In genomic region chr17:40123811-40124114, GRCh38 we compare ENCODE assay signal across 8 cellular contexts. TPM values are rescaled to one million over a fixed set of nuclear protein-coding genes. Genes with fewer than 3 reads are reported as not detected.
A peak's percentile ranks its signal among the peaks of the same experiment; 100 is the strongest.
DNase-seq lines count a peak whose midpoint lies in the region; TF ChIP-seq lines count a peak whose summit lies in the region.

No MANE protein-coding gene starts in this region.

- peak overlapping the region; percentile 96 for H3K4me3 Mint-ChIP-seq in neural progenitor cell

- peaks cover 27% of the 10 kb centered on the region for H3K4me1 Mint-ChIP-seq in neural progenitor cell

- no peak for TF ChIP-seq CTCF in neural progenitor cell (IDR thresholded peaks at IDR 0.05)

- H3K9ac ChIP-seq in BLaER1: peak overlapping the region; percentile 99
- H3K9ac ChIP-seq in NT2/D1 (ENCODE audit: insufficient read length, low read depth): peak overlapping the region; percentile 77
- no peak overlapping the region for H3K9ac ChIP-seq in endocrine pancreas (ENCODE audit: control insufficient read depth, insufficient read depth, low read length)
- H3K9ac ChIP-seq in neural progenitor cell: peak overlapping the region; percentile 88

- peak overlapping the region; percentile 100 for H3K4me3 ChIP-seq in BLaER1
- peak overlapping the region; percentile 60 for H3K4me3 ChIP-seq in NT2/D1 (ENCODE audit: insufficient read length, low read depth)
- H3K4me3 ChIP-seq in endocrine pancreas (ENCODE audit: control insufficient read depth, insufficient read depth, low read length): peak overlapping the region; percentile 88
- peak overlapping the region; percentile 99 for H3K4me3 ChIP-seq in neural progenitor cell

- DNase-seq in NT2/D1 (ENCODE audit: low read depth, low spot score) (no peak), neural progenitor cell (ENCODE audit: low spot score) (no peak), Ammon's horn (ENCODE audit: low spot score) (no peak), NCI-H1417 treated with DMSO at 0.1 percent for 48 hours (lab: John Stamatoyannopoulos, UW) (no peak), 8988T (no peak)
- DNase-seq in stimulated activated CD4-positive, alpha-beta T cell treated with anti-CD3 and anti-CD28 coated beads, Interleukin-1b, Interleukin-23, amount 100 ng/mL, for 48 hours: no peak

- H3K36me3 Mint-ChIP-seq in neural progenitor cell: peaks cover 16% of the 10 kb centered on the region

- H3K27ac ChIP-seq in BLaER1 (peak overlapping the region; percentile 99; the same call in 1 of the 2 replicates), neural progenitor cell (no peak overlapping the region)

- H3K27ac Mint-ChIP-seq in neural progenitor cell: no peak overlapping the region

- no peak overlapping the region for H2AFZ ChIP-seq in neural progenitor cell (replicated peaks)

- no peaks in the 10 kb centered on the region for H3K9me3 ChIP-seq in BLaER1
- H3K9me3 ChIP-seq in NT2/D1 (ENCODE audit: insufficient read depth, low read length): no peaks in the 10 kb centered on the region
- H3K9me3 ChIP-seq in endocrine pancreas (ENCODE audit: control insufficient read depth, low read length): no peaks in the 10 kb centered on the region
- no peaks in the 10 kb centered on the region for H3K9me3 ChIP-seq in neural progenitor cell (ENCODE audit: low read depth)

- H3K4me1 ChIP-seq in BLaER1 (peaks cover 39% of the 10 kb centered on the region), NT2/D1 (ENCODE audit: insufficient read depth, insufficient read length) (peaks cover 3% of the 10 kb centered on the region), endocrine pancreas (ENCODE audit: control insufficient read depth, insufficient read depth, low read length) (peaks cover 9% of the 10 kb centered on the region), neural progenitor cell (peaks cover 22% of the 10 kb centered on the region)

- peaks cover 2% of the 10 kb centered on the region for H3K27me3 Mint-ChIP-seq in neural progenitor cell (ENCODE audit: insufficient read depth, low read depth)

- no peaks in the 10 kb centered on the region for H3K9me3 Mint-ChIP-seq in neural progenitor cell

- H4K20me1 ChIP-seq in BLaER1: peaks cover 47% of the 10 kb centered on the region
- H4K20me1 ChIP-seq in neural progenitor cell (ENCODE audit: low read depth): peaks cover 44% of the 10 kb centered on the region

- H3K4me2 ChIP-seq in BLaER1: peak overlapping the region; percentile 83
- H3K4me2 ChIP-seq in neural progenitor cell: peak overlapping the region; percentile 92

- no peaks in the 10 kb centered on the region for H3K27me3 ChIP-seq in BLaER1
- no peaks in the 10 kb centered on the region for H3K27me3 ChIP-seq in NT2/D1 (ENCODE audit: insufficient read depth, insufficient read length)
- H3K27me3 ChIP-seq in endocrine pancreas (ENCODE audit: control insufficient read depth, insufficient read depth, low read length): no peaks in the 10 kb centered on the region
- no peaks in the 10 kb centered on the region for H3K27me3 ChIP-seq in neural progenitor cell

- H3K79me2 ChIP-seq in neural progenitor cell (ENCODE audit: low read depth): peaks cover 94% of the 10 kb centered on the region

- peaks cover 37% of the 10 kb centered on the region for H3K36me3 ChIP-seq in BLaER1
- peaks cover 39% of the 10 kb centered on the region for H3K36me3 ChIP-seq in NT2/D1 (ENCODE audit: insufficient read depth, insufficient read length, low read length)
- H3K36me3 ChIP-seq in endocrine pancreas (ENCODE audit: control insufficient read depth, insufficient read depth, low read length): no peaks in the 10 kb centered on the region
- peaks cover 9% of the 10 kb centered on the region for H3K36me3 ChIP-seq in neural progenitor cell

- H3F3A ChIP-seq in neural progenitor cell (ENCODE audit: low read depth): peaks cover 44% of the 10 kb centered on the region

RNA-seq across cellular contexts. Expression of gene MSL1, which starts 2.0 kb away (rescaled TPM):
- 144 and 190 TPM in 2 replicates for total RNA-seq in neural progenitor cell (ENCODE audit: low replicate concordance)

RNA-seq across cellular contexts. Expression of gene CASC3, which starts 16.6 kb away (rescaled TPM):
- total RNA-seq in neural progenitor cell (ENCODE audit: low replicate concordance): 64.0 and 68.9 TPM in 2 replicates

RNA-seq across cellular contexts. Expression of gene NR1D1, which starts 23.4 kb away (rescaled TPM):
- total RNA-seq in neural progenitor cell (ENCODE audit: low replicate concordance): 0.24 and 0.87 TPM in 2 replicates

RNA-seq across cellular contexts. Expression of gene RAPGEFL1, which starts 53.5 kb away (rescaled TPM):
- 6.8 and 8.3 TPM in 2 replicates for total RNA-seq in neural progenitor cell (ENCODE audit: low replicate concordance)
